ENCODE assay signal across 9 cellular contexts in the genomic region with DNA sequence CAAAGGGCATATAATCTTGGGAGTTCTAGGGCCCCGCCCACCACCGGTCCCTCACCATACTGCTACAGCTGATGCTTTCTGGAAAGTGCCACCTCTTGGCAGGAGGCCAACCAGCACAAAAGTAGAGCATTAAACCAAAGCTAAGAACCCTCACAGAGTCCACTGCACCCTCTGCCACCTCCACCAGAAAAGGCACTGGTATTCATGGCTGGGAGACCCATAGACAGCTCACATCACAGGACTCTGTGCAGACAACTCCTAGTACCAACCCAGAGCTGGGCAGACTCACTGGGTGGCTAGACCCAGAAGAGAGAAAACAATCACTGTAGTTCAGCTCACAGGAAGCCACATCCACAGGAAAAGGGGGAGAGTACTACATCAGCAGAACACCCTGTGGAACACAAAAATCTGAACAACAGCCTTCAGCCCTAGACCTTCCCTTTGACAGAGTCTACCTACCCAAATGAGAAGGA. TPM values are rescaled to one million over a fixed set of nuclear protein-coding genes. Genes with fewer than 3 reads are reported as not detected.
DNase-seq lines count a peak whose midpoint lies in the region; ATAC-seq and TF ChIP-seq lines count a peak whose summit lies in the region.
"Had no signal": no experiment of that assay in that cellular context is flagged by ENCODE, and none has a peak within 500 bp of the region (broad histone marks: within the 10 kb centered on the region; RNA-seq: fewer than 3 reads in every experiment).

No MANE protein-coding gene starts in this region.

- intact Hi-C loops in activated naive CD4-positive, alpha-beta T cell treated with anti-CD3 and anti-CD28 coated beads for 36 hours (cut with micrococcal nuclease) = loop anchor here (1.0 kb wide), 1 partner anchor 11 kb away; a partner anchor contains a TSS

- in situ Hi-C loops in G401 (cut with HindIII; ENCODE audit: low sequenced_read_pairs) = no loop called here

- H3K9me3 Mint-ChIP-seq in activated naive CD4-positive, alpha-beta T cell treated with anti-CD3 and anti-CD28 coated beads for 36 hours = peaks cover 31% of the 10 kb centered on the region
- H3K9me3 Mint-ChIP-seq in osteocyte (ENCODE audit: unreplicated experiment) = peaks cover 19% of the 10 kb centered on the region

- H3K4me3 Mint-ChIP-seq in activated naive CD4-positive, alpha-beta T cell treated with anti-CD3 and anti-CD28 coated beads for 36 hours = peak overlapping the region; percentile 45
- no peak overlapping the region for H3K4me3 Mint-ChIP-seq in osteocyte (ENCODE audit: unreplicated experiment)

- DNase-seq in G401 (ENCODE audit: low spot score) (peak; percentile 5), T-helper 22 cell (ENCODE audit: low read depth) (peak; percentile 77), NCI-H2107 treated with DMSO at 0.1 percent for 48 hours (lab: John Stamatoyannopoulos, UW; ENCODE audit: unreplicated experiment) (no peak), osteocyte (ENCODE audit: extremely low spot score, unreplicated experiment) (no peak)
- peak; percentile 67 for DNase-seq in activated naive CD4-positive, alpha-beta T cell treated with anti-CD3 and anti-CD28 coated beads for 36 hours
- DNase-seq in stimulated activated CD4-positive, alpha-beta T cell treated with anti-CD3 and anti-CD28 coated beads, Interleukin-15, amount 100 ng/mL, for 1 hour (ENCODE audit: low read depth in 1 of 2, low spot score in 1 of 2) = peak; percentile 21 to 40

- CTCF ChIA-PET in activated naive CD4-positive, alpha-beta T cell treated with anti-CD3 and anti-CD28 coated beads for 36 hours (lab: Charles Lee) = interaction anchor here (0.9 to 2.0 kb wide), 9 partner anchors 8 to 103 kb away, joined by 3 to 9 read pairs (median 4); a partner anchor contains a TSS

- ATAC-seq in GM21825 (IDR thresholded peaks at IDR 0.05; ENCODE audit: unreplicated experiment) (no peak), GM18517 (IDR thresholded peaks at IDR 0.05; ENCODE audit: unreplicated experiment) (no peak)

- peak overlapping the region; percentile 87 for H3K27ac Mint-ChIP-seq in activated naive CD4-positive, alpha-beta T cell treated with anti-CD3 and anti-CD28 coated beads for 36 hours
- no peak overlapping the region for H3K27ac Mint-ChIP-seq in osteocyte (ENCODE audit: unreplicated experiment)

- peaks cover 54% of the 10 kb centered on the region for H3K36me3 Mint-ChIP-seq in activated naive CD4-positive, alpha-beta T cell treated with anti-CD3 and anti-CD28 coated beads for 36 hours (ENCODE audit: low read depth)
- H3K36me3 Mint-ChIP-seq in osteocyte (ENCODE audit: unreplicated experiment) = peaks cover 26% of the 10 kb centered on the region

- H3K27me3 Mint-ChIP-seq in activated naive CD4-positive, alpha-beta T cell treated with anti-CD3 and anti-CD28 coated beads for 36 hours (ENCODE audit: low read depth) = no peaks in the 10 kb centered on the region
- H3K27me3 Mint-ChIP-seq in osteocyte (ENCODE audit: unreplicated experiment) = no peaks in the 10 kb centered on the region

- peaks cover 58% of the 10 kb centered on the region for H3K4me1 Mint-ChIP-seq in activated naive CD4-positive, alpha-beta T cell treated with anti-CD3 and anti-CD28 coated beads for 36 hours (ENCODE audit: low read depth)
- no peaks in the 10 kb centered on the region for H3K4me1 Mint-ChIP-seq in osteocyte (ENCODE audit: unreplicated experiment)

- TF ChIP-seq CTCF in osteocyte (IDR thresholded peaks at IDR 0.05) = no peak

RNA-seq across cellular contexts. Expression of a gene that starts 10.8 kb away (rescaled TPM):
- not detected in 2 replicates for total RNA-seq in G401 (2014; rRNA removed; shearing (Covaris generic))
- total RNA-seq in activated naive CD4-positive, alpha-beta T cell treated with anti-CD3 and anti-CD28 coated beads for 36 hours = 10 to 100 TPM; 20.1 to 22.0 TPM
- 11.8 and 12.3 TPM in 2 replicates for total RNA-seq in osteocyte

RNA-seq across cellular contexts. Expression of a gene that starts 45.0 kb away (rescaled TPM):
- not detected in 2 replicates for total RNA-seq in G401 (2014; rRNA removed; shearing (Covaris generic))
- not detected for total RNA-seq in activated naive CD4-positive, alpha-beta T cell treated with anti-CD3 and anti-CD28 coated beads for 36 hours
- not detected in 2 replicates for total RNA-seq in osteocyte
- total RNA-seq: astrocyte had no signal

RNA-seq across cellular contexts. Expression of a gene that starts 58.9 kb away (rescaled TPM):
- not detected in 2 replicates for total RNA-seq in G401 (2014; rRNA removed; shearing (Covaris generic))
- 1 to 10 TPM; 2.3 to 2.7 TPM for total RNA-seq in activated naive CD4-positive, alpha-beta T cell treated with anti-CD3 and anti-CD28 coated beads for 36 hours
- not detected in 2 replicates for total RNA-seq in osteocyte

Comparison
In these comparisons a context has a peak if more than half of its experiments do, and no peak if none do; other contexts are left out.
1. DNase-seq: peak in G401 (single experiment), T-helper 22 cell (single experiment), activated naive CD4-positive, alpha-beta T cell treated with anti-CD3 and anti-CD28 coated beads for 36 hours (single experiment) and stimulated activated CD4-positive, alpha-beta T cell treated with anti-CD3 and anti-CD28 coated beads, Interleukin-15, amount 100 ng/mL, for 1 hour (2 of 2); none in NCI-H2107 treated with DMSO at 0.1 percent for 48 hours (single experiment) and osteocyte (single experiment).
2. RNA of a gene that starts 10.8 kb away (total RNA-seq): 20.1 to 22.0 TPM in activated naive CD4-positive, alpha-beta T cell treated with anti-CD3 and anti-CD28 coated beads for 36 hours and 11.8 to 12.3 TPM in osteocyte; not detected in G401; every median in the first group is over 10 times any median in the second.